Comparison of ENCODE assay signal across 1 cellular context in genomic region chr1:117162806-117163205, GRCh38.
TF ChIP-seq lines count a peak whose summit lies in the region.

No MANE protein-coding gene starts in this region.

TF ChIP-seq in GM23338, 12 proteins besides CTCF, POLR2A, EP300 and RAD21 (continued from another document):
- TF ChIP-seq, protein P1, sequence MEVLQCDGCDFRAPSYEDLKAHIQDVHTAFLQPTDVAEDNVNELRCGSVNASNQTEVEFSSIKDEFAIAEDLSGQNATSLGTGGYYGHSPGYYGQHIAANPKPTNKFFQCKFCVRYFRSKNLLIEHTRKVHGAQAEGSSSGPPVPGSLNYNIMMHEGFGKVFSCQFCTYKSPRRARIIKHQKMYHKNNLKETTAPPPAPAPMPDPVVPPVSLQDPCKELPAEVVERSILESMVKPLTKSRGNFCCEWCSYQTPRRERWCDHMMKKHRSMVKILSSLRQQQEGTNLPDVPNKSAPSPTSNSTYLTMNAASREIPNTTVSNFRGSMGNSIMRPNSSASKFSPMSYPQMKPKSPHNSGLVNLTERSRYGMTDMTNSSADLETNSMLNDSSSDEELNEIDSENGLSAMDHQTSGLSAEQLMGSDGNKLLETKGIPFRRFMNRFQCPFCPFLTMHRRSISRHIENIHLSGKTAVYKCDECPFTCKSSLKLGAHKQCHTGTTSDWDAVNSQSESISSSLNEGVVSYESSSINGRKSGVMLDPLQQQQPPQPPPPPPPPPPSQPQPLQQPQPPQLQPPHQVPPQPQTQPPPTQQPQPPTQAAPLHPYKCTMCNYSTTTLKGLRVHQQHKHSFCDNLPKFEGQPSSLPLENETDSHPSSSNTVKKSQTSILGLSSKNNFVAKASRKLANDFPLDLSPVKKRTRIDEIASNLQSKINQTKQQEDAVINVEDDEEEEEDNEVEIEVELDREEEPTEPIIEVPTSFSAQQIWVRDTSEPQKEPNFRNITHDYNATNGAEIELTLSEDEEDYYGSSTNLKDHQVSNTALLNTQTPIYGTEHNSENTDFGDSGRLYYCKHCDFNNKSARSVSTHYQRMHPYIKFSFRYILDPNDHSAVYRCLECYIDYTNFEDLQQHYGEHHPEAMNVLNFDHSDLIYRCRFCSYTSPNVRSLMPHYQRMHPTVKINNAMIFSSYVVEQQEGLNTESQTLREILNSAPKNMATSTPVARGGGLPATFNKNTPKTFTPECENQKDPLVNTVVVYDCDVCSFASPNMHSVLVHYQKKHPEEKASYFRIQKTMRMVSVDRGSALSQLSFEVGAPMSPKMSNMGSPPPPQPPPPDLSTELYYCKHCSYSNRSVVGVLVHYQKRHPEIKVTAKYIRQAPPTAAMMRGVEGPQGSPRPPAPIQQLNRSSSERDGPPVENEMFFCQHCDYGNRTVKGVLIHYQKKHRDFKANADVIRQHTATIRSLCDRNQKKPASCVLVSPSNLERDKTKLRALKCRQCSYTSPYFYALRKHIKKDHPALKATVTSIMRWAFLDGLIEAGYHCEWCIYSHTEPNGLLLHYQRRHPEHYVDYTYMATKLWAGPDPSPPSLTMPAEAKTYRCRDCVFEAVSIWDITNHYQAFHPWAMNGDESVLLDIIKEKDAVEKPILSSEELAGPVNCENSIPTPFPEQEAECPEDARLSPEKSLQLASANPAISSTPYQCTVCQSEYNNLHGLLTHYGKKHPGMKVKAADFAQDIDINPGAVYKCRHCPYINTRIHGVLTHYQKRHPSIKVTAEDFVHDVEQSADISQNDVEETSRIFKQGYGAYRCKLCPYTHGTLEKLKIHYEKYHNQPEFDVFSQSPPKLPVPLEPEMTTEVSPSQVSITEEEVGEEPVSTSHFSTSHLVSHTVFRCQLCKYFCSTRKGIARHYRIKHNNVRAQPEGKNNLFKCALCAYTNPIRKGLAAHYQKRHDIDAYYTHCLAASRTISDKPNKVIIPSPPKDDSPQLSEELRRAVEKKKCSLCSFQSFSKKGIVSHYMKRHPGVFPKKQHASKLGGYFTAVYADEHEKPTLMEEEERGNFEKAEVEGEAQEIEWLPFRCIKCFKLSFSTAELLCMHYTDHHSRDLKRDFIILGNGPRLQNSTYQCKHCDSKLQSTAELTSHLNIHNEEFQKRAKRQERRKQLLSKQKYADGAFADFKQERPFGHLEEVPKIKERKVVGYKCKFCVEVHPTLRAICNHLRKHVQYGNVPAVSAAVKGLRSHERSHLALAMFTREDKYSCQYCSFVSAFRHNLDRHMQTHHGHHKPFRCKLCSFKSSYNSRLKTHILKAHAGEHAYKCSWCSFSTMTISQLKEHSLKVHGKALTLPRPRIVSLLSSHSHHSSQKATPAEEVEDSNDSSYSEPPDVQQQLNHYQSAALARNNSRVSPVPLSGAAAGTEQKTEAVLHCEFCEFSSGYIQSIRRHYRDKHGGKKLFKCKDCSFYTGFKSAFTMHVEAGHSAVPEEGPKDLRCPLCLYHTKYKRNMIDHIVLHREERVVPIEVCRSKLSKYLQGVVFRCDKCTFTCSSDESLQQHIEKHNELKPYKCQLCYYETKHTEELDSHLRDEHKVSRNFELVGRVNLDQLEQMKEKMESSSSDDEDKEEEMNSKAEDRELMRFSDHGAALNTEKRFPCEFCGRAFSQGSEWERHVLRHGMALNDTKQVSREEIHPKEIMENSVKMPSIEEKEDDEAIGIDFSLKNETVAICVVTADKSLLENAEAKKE (CRISPR knock-in tag; IDR thresholded peaks at IDR 0.05): no peak
- TF ChIP-seq NANOG (IDR thresholded peaks at IDR 0.05; ENCODE audit: borderline replicate concordance): no peak
- no peak for TF ChIP-seq REST (IDR thresholded peaks at IDR 0.05; ENCODE audit: unreplicated experiment)
- TF ChIP-seq POLR2AphosphoS5 (IDR thresholded peaks at IDR 0.05; ENCODE audit: low read depth): no peak
- no peak for TF ChIP-seq ZNF114 (CRISPR knock-in tag; IDR thresholded peaks at IDR 0.05)
- no peak for TF ChIP-seq JUNB (IDR thresholded peaks at IDR 0.05; ENCODE audit: unreplicated experiment)
- TF ChIP-seq EZH2 (IDR thresholded peaks at IDR 0.05; ENCODE audit: low read depth, unreplicated experiment): no peak
- no peak for TF ChIP-seq STAT1 (IDR thresholded peaks at IDR 0.05; ENCODE audit: unreplicated experiment)
- TF ChIP-seq EZH2phosphoT487 (IDR thresholded peaks at IDR 0.05; ENCODE audit: unreplicated experiment): no peak
- TF ChIP-seq, protein P2, sequence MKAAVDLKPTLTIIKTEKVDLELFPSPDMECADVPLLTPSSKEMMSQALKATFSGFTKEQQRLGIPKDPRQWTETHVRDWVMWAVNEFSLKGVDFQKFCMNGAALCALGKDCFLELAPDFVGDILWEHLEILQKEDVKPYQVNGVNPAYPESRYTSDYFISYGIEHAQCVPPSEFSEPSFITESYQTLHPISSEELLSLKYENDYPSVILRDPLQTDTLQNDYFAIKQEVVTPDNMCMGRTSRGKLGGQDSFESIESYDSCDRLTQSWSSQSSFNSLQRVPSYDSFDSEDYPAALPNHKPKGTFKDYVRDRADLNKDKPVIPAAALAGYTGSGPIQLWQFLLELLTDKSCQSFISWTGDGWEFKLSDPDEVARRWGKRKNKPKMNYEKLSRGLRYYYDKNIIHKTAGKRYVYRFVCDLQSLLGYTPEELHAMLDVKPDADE (IDR thresholded peaks at IDR 0.05): no peak
- TF ChIP-seq CREB1 (CRISPR knock-in tag; IDR thresholded peaks at IDR 0.05; ENCODE audit: low read depth): no peak
